Comparison of ENCODE assay signal across 9 cellular contexts in the genomic region with DNA sequence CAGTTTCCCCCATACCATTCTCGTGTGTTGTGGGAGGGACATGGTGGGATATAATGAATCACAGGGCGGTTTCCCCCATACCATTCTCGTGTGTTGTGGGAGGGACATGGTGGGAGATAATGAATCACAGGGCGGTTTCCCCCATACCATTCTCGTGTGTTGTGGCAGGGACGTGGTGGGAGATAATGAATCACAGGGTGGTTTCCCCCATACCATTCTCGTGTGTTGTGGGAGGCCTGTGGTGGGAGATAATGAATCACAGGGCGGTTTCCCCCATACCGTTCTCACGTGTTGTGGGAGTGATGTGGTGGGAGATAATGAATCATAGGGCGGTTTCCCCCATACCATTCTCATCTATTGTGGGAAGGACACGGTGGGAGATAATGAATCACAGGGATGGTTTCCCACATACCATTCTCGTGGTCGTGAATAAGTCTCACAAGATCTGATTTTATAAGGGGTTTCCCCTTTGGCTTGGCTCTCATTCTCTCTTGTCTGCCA.
DNase-seq lines count a peak whose midpoint lies in the region; ATAC-seq and TF ChIP-seq lines count a peak whose summit lies in the region.
"Had no signal": no experiment of that assay in that cellular context is flagged by ENCODE, and none has a peak within 500 bp of the region (broad histone marks: within the 10 kb centered on the region; RNA-seq: fewer than 3 reads in every experiment).

No MANE protein-coding gene starts in this region.

- no peaks in the 10 kb centered on the region for H3K9me3 ChIP-seq in WERI-Rb-1 (ENCODE audit: severe bottlenecking)

- no peaks in the 10 kb centered on the region for H3K27me3 ChIP-seq in WERI-Rb-1 (ENCODE audit: insufficient read depth, low read depth, severe bottlenecking)

- peak overlapping the region; percentile 21 for H3K4me3 Mint-ChIP-seq in activated CD4-positive, alpha-beta T cell treated with anti-CD3 and anti-CD28 coated beads, Interleukin-2, amount 10 ng/mL, durations not matched to agents 24 days and 14 days
- no peak overlapping the region for H3K4me3 Mint-ChIP-seq in chondrocyte (ENCODE audit: unreplicated experiment)

- ATAC-seq in HG02870 (IDR thresholded peaks at IDR 0.05; ENCODE audit: unreplicated experiment) (peak; percentile 58), HG03097 (IDR thresholded peaks at IDR 0.05; ENCODE audit: low FRiP score, unreplicated experiment) (no peak)

- H3K4me3 ChIP-seq in WERI-Rb-1 (ENCODE audit: low read depth, low read length), result no peak overlapping the region

- H3K27me3 Mint-ChIP-seq in activated CD4-positive, alpha-beta T cell treated with anti-CD3 and anti-CD28 coated beads, Interleukin-2, amount 10 ng/mL, durations not matched to agents 24 days and 14 days, result peaks cover 6% of the 10 kb centered on the region
- H3K27me3 Mint-ChIP-seq in chondrocyte (ENCODE audit: low read depth), result no peaks in the 10 kb centered on the region

- DNase-seq in activated CD4-positive, alpha-beta T cell treated with anti-CD3 and anti-CD28 coated beads, Interleukin-2, amount 10 ng/mL, durations not matched to agents 24 days and 14 days, result peak; percentile 79
- DNase-seq in chondrocyte (ENCODE audit: low spot score), result no peak
- peak in 2 of 3 donors; percentile 13 to 71 for DNase-seq in stimulated activated CD4-positive, alpha-beta T cell treated with anti-CD3 and anti-CD28 coated beads, TNF-alpha, amount 100 ng/mL, for 48 hours (ENCODE audit: low read depth in 3 of 3)
- no peak for DNase-seq in C1 segment of cervical spinal cord (lab: John Stamatoyannopoulos, UW)
- no peak for DNase-seq in WERI-Rb-1
- no peak for DNase-seq in NCI-H524 treated with DMSO at 0.1 percent for 48 hours (lab: John Stamatoyannopoulos, UW)
- DNase-seq: head of caudate nucleus had no signal

- intact Hi-C loops in activated CD4-positive, alpha-beta T cell treated with anti-CD3 and anti-CD28 coated beads, Interleukin-2, amount 10 ng/mL, durations not matched to agents 24 days and 14 days (cut with micrococcal nuclease), result loop anchor here (1.0 kb wide), 3 partner anchors 22 to 40 kb away; no protein-coding TSS in a partner anchor

- H3K36me3 Mint-ChIP-seq in activated CD4-positive, alpha-beta T cell treated with anti-CD3 and anti-CD28 coated beads, Interleukin-2, amount 10 ng/mL, durations not matched to agents 24 days and 14 days (ENCODE audit: low read depth), result peaks cover 48% of the 10 kb centered on the region
- peaks cover 15% of the 10 kb centered on the region for H3K36me3 Mint-ChIP-seq in chondrocyte (ENCODE audit: low read depth)

- TF ChIP-seq CTCF in chondrocyte (IDR thresholded peaks at IDR 0.05) (no peak), WERI-Rb-1 (IDR thresholded peaks at IDR 0.05; ENCODE audit: low read depth, low read length) (no peak)

- peaks cover 26% of the 10 kb centered on the region for H3K9me3 Mint-ChIP-seq in activated CD4-positive, alpha-beta T cell treated with anti-CD3 and anti-CD28 coated beads, Interleukin-2, amount 10 ng/mL, durations not matched to agents 24 days and 14 days
- peaks cover 17% of the 10 kb centered on the region for H3K9me3 Mint-ChIP-seq in chondrocyte (ENCODE audit: low read depth)

- no peak overlapping the region for H3K27ac ChIP-seq in WERI-Rb-1

- H3K36me3 ChIP-seq in WERI-Rb-1, result peaks cover 6% of the 10 kb centered on the region

- H3K27ac Mint-ChIP-seq in activated CD4-positive, alpha-beta T cell treated with anti-CD3 and anti-CD28 coated beads, Interleukin-2, amount 10 ng/mL, durations not matched to agents 24 days and 14 days, result peak overlapping the region; percentile 84
- H3K27ac Mint-ChIP-seq in chondrocyte (ENCODE audit: unreplicated experiment), result peak overlapping the region; percentile 83

- peaks cover 9% of the 10 kb centered on the region for H3K4me1 Mint-ChIP-seq in activated CD4-positive, alpha-beta T cell treated with anti-CD3 and anti-CD28 coated beads, Interleukin-2, amount 10 ng/mL, durations not matched to agents 24 days and 14 days
- peaks cover 11% of the 10 kb centered on the region for H3K4me1 Mint-ChIP-seq in chondrocyte (ENCODE audit: low read depth)

Comparison
In these comparisons a context has a peak if more than half of its experiments do, and no peak if none do; other contexts are left out.
1. DNase-seq: peak in activated CD4-positive, alpha-beta T cell treated with anti-CD3 and anti-CD28 coated beads, Interleukin-2, amount 10 ng/mL, durations not matched to agents 24 days and 14 days (single experiment) and stimulated activated CD4-positive, alpha-beta T cell treated with anti-CD3 and anti-CD28 coated beads, TNF-alpha, amount 100 ng/mL, for 48 hours (2 of 3); none in chondrocyte (single experiment), C1 segment of cervical spinal cord (0 of 14), WERI-Rb-1 (single experiment) and NCI-H524 treated with DMSO at 0.1 percent for 48 hours (single experiment).